ENCODE assay signal across 8 cellular contexts in the genomic region with DNA sequence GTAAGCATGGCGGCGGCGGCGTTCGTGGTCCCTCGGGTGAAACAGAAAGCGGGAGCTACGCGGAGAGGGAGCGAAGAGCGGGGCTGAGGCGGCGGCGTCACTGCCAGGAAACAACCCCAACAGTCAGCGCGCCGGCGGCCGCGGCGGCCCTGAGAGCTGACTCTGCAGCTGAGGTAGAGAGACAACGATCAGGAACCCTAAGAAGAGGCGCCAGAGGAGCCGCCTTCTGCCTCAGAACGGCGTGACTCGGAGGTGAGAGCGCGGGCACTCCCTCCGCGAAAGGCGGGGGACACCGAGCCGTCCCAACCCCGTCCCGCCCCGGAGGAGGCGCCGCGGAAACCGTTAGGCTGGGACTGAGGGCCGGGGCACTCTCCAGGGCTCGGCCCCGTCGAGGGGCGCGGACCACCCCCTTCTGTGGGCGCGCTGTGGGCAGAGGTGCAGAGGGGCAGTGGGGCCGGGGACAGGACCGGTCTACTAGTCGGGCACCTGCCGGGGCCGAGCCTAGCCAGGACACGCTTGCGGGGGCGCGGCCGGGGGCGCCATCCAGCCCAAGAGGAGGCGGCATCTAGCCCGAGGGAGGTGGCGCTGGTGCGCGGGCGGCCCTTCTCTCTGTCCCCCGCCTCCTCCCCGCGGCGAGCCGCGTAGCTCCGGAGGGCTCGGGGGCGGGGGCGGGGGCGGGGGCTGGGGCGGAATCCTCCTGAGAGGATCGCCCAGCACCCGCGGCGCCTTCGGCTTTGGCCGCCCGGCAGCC. TPM values are rescaled to one million over a fixed set of nuclear protein-coding genes. Genes with fewer than 3 reads are reported as not detected.
A peak's percentile ranks its signal among the peaks of the same experiment; 100 is the strongest.
DNase-seq lines count a peak whose midpoint lies in the region; ATAC-seq and TF ChIP-seq lines count a peak whose summit lies in the region.

No MANE protein-coding gene starts in this region.

- intact Hi-C loops in colonic mucosa (cut with DNase I), result no loop called here

- ATAC-seq in HG03354 (IDR thresholded peaks at IDR 0.05; ENCODE audit: poor library complexity, severe bottlenecking, unreplicated experiment) (peak; percentile 71), left lobe of liver (peak; percentile 88)

- no peaks in the 10 kb centered on the region for H3K9me3 ChIP-seq in BE2C
- no peaks in the 10 kb centered on the region for H3K9me3 ChIP-seq in colonic mucosa

- H3K27me3 ChIP-seq in BE2C (no peaks in the 10 kb centered on the region), colonic mucosa (no peaks in the 10 kb centered on the region)

- peak; percentile 66 for TF ChIP-seq POLR2A in GM19099 (IDR thresholded peaks at IDR 0.05; ENCODE audit: extremely low read depth, insufficient read length, low read depth)

- H3K4me3 ChIP-seq in BE2C (ENCODE audit: low read depth, low read length), result peak overlapping the region; percentile 91
- H3K4me3 ChIP-seq in colonic mucosa, result peak overlapping the region; percentile 65

- TF ChIP-seq CTCF in BE2C (IDR thresholded peaks at IDR 0.05; ENCODE audit: low read depth, low read length) (no peak), colonic mucosa (IDR thresholded peaks at IDR 0.05) (no peak)

- peak overlapping the region; percentile 80 to 88 for H3K9ac ChIP-seq in colonic mucosa (ENCODE audit: low read depth in 2 of 2, low read length in 2 of 2)

- H3K4me1 ChIP-seq in BE2C (no peaks in the 10 kb centered on the region; the same call in 1 of the 2 replicates), colonic mucosa (peaks cover 6% of the 10 kb centered on the region)

- DNase-seq in BE2C (peak; percentile 94), NCI-H510A (lab: John Stamatoyannopoulos, UW) (peak; percentile 41), colonic mucosa (peak; percentile 81), left lobe of liver (ENCODE audit: low spot score) (peak; percentile 90)
- DNase-seq in activated CD4-positive, alpha-beta T cell treated with anti-CD3 and anti-CD28 coated beads for 48 hours, result peak; percentile 93
- DNase-seq in stimulated activated CD4-positive, alpha-beta T cell treated with anti-CD3 and anti-CD28 coated beads, Interleukin-2, amount 100 ng/mL, for 24 hours, result peak; percentile 86 to 90

- H3K27ac ChIP-seq in colonic mucosa, result peak overlapping the region; percentile 98

- H3K36me3 ChIP-seq in BE2C (no peaks in the 10 kb centered on the region), colonic mucosa (no peaks in the 10 kb centered on the region)

RNA-seq across cellular contexts. Expression of a gene that starts 0.4 kb away (rescaled TPM):
- 25.5 TPM for polyA plus RNA-seq in BE2C (2012; ENCODE audit: insufficient read depth, insufficient read length, low read depth)
- total RNA-seq in colonic mucosa, result 10 to 100 TPM; 33.9 to 55.3 TPM
- total RNA-seq in left lobe of liver, result 47.1 TPM

Comparison
In these comparisons a context has a peak if more than half of its experiments do, and no peak if none do; other contexts are left out.
1. Peak in every context shown above with its lines: DNase-seq, ATAC-seq, H3K4me3 ChIP-seq and H3K27ac ChIP-seq.
2. DNase-seq: peak in every context shown above with its lines; median percentile 94 in BE2C; 93 in activated CD4-positive, alpha-beta T cell treated with anti-CD3 and anti-CD28 coated beads for 48 hours; 90 in left lobe of liver; 88 in stimulated activated CD4-positive, alpha-beta T cell treated with anti-CD3 and anti-CD28 coated beads, Interleukin-2, amount 100 ng/mL, for 24 hours; 81 in colonic mucosa; 41 in NCI-H510A.